In the genomic region with DNA sequence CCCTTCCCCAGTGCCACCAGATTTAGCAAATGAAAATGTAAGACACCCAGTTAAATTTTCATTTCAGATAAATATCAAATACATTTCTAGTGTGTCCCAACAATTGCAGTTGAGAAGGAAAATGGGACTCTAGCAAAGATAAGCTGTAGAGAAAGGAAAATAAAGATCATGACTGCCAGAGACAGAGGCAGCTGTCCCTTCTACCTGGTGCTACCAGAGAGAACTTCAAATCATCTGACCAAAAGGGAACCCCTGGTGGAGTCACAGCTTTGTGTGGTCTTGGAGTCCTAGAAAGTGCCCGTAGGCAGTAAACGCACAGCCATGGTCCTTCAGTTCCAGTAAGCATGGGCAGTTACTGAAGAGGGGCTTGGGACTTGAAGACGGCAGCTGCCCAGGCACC, we compare ENCODE assay signal across 15 cellular contexts.
"Had no signal": no experiment of that assay in that cellular context is flagged by ENCODE, and none has a peak within 500 bp of the region (broad histone marks: within the 10 kb centered on the region; RNA-seq: fewer than 3 reads in every experiment).

No MANE protein-coding gene starts in this region.

- H3K4me1 ChIP-seq: lower lobe of right lung had no signal

- H3K4me1 Mint-ChIP-seq: activated B cell treated with CpG ODN at 0.5 μM for 24 hours; activated CD4-positive, alpha-beta T cell treated with anti-CD3 and anti-CD28 coated beads, Interleukin-2, amount 10 ng/mL, durations not matched to agents 24 days and 14 days; activated T-helper 17 cell treated with anti-CD3 and anti-CD28 coated beads, Interleukin-2, amount 50 U/mL, for 72 hours; T-helper 17 cell had no signal

- H3K27me3 Mint-ChIP-seq: activated B cell treated with CpG ODN at 0.5 μM for 24 hours had no signal

- H3K27ac Mint-ChIP-seq: activated B cell treated with CpG ODN at 0.5 μM for 24 hours; activated CD4-positive, alpha-beta T cell treated with anti-CD3 and anti-CD28 coated beads, Interleukin-2, amount 10 ng/mL, durations not matched to agents 24 days and 14 days; activated naive CD4-positive, alpha-beta T cell treated with anti-CD3 and anti-CD28 coated beads for 36 hours; activated T-helper 17 cell treated with anti-CD3 and anti-CD28 coated beads, Interleukin-2, amount 50 U/mL, for 72 hours; natural killer cell treated with Interleukin-12 subunit alpha and Interleukin-12 subunit beta and Interleukin-15 and Interleukin-18, amount 100 ng/mL, for 72 hours; T-helper 17 cell had no signal

- H3K27me3 ChIP-seq: thyroid gland had no signal

- H3K4me3 ChIP-seq: lower lobe of right lung, mucosa of descending colon, thyroid gland had no signal

- H3K9me3 ChIP-seq: thyroid gland had no signal

- ATAC-seq: activated T-helper 17 cell treated with anti-CD3 and anti-CD28 coated beads, Interleukin-2, amount 50 U/mL, for 72 hours; lower lobe of right lung; mucosa of descending colon; natural killer cell treated with Interleukin-12 subunit alpha and Interleukin-12 subunit beta and Interleukin-15 and Interleukin-18, amount 100 ng/mL, for 72 hours; T-helper 17 cell had no signal

- H3K4me3 Mint-ChIP-seq: activated B cell treated with CpG ODN at 0.5 μM for 24 hours; activated CD4-positive, alpha-beta T cell treated with anti-CD3 and anti-CD28 coated beads, Interleukin-2, amount 10 ng/mL, durations not matched to agents 24 days and 14 days; activated naive CD4-positive, alpha-beta T cell treated with anti-CD3 and anti-CD28 coated beads for 36 hours; activated T-helper 17 cell treated with anti-CD3 and anti-CD28 coated beads, Interleukin-2, amount 50 U/mL, for 72 hours; natural killer cell treated with Interleukin-12 subunit alpha and Interleukin-12 subunit beta and Interleukin-15 and Interleukin-18, amount 100 ng/mL, for 72 hours; T-helper 17 cell had no signal

- H3K9me3 Mint-ChIP-seq: activated T-helper 17 cell treated with anti-CD3 and anti-CD28 coated beads, Interleukin-2, amount 50 U/mL, for 72 hours; natural killer cell treated with Interleukin-12 subunit alpha and Interleukin-12 subunit beta and Interleukin-15 and Interleukin-18, amount 100 ng/mL, for 72 hours had no signal

- H3K27ac ChIP-seq: lower lobe of right lung, thyroid gland had no signal

- H3K36me3 ChIP-seq: lower lobe of right lung, thyroid gland had no signal

- DNase-seq: activated B cell treated with CpG ODN at 0.5 μM for 24 hours; activated CD4-positive, alpha-beta T cell treated with anti-CD3 and anti-CD28 coated beads, Interleukin-2, amount 10 ng/mL, durations not matched to agents 24 days and 14 days; activated naive CD4-positive, alpha-beta T cell treated with anti-CD3 and anti-CD28 coated beads for 36 hours; activated T-cell treated with anti-CD3 and anti-CD28 coated beads for 4 hours; central memory CD4-positive, alpha-beta T cell; cortex of kidney; effector CD8-positive, alpha-beta T cell; hypothalamus; lower lobe of right lung; mucosa of descending colon; occipital lobe; T-helper 17 cell; thyroid gland had no signal
